ENCODE assay signal across 1 cellular context in the genomic region with DNA sequence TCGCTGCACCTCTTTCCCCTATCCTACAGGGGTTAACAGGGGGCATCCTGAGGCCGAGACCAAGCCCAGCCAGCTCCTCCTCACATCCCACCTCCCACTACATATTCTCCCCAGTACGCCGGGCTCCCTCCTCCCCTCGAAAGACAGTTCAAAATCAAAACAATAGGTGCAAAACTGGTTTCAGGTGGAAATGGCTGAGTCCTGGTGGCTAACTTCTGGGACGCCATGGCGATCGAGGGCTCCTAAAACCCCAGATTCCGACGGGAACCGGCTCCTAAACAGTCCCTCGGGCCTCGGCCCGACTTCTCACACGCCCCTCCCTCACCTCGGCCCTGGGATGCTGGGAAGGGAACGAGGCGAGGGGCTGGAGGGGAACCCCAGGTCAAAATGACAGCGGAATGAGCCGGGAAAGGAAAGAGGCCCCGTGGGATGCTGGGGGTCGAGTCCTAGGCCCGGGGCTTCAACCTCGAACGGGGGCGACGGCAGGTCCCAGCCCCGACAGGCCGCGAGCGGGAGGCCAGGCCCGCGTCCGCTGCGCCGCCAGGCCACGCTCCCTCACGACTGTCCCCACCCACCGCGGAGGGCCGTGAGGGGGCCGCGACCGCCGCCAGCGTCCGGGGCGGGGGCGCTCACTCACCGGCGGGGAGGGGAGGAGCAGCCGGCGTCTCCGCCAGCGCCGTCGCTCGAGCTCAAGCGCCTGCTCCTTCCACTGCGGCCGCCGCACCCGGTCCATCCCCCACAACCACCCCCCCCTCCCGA.
TF ChIP-seq lines count a peak whose summit lies in the region.

No MANE protein-coding gene starts in this region.

TF ChIP-seq in HepG2, 621 proteins besides CTCF, POLR2A, EP300 and RAD21 (continued from another document and continues in another):
- TF ChIP-seq, protein P1, sequence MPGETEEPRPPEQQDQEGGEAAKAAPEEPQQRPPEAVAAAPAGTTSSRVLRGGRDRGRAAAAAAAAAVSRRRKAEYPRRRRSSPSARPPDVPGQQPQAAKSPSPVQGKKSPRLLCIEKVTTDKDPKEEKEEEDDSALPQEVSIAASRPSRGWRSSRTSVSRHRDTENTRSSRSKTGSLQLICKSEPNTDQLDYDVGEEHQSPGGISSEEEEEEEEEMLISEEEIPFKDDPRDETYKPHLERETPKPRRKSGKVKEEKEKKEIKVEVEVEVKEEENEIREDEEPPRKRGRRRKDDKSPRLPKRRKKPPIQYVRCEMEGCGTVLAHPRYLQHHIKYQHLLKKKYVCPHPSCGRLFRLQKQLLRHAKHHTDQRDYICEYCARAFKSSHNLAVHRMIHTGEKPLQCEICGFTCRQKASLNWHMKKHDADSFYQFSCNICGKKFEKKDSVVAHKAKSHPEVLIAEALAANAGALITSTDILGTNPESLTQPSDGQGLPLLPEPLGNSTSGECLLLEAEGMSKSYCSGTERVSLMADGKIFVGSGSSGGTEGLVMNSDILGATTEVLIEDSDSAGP (CRISPR knock-in tag; IDR thresholded peaks at IDR 0.05; ENCODE audit: borderline replicate concordance): no peak; the same call in 1 of the 2 replicates
- no peak for TF ChIP-seq NBN (conservative IDR thresholded peaks at IDR 0.05)
- TF ChIP-seq LCORL (IDR thresholded peaks at IDR 0.05): no peak
- peak; percentile 47; the same call in 1 of the 2 replicates for TF ChIP-seq LCORL (CRISPR knock-in tag; IDR thresholded peaks at IDR 0.05)
- TF ChIP-seq KAT7 (CRISPR knock-in tag; IDR thresholded peaks at IDR 0.05; ENCODE audit: borderline replicate concordance): 0 out of 2 replicates have a peak, but pooled peaks have one; percentile 56
- TF ChIP-seq, protein P2, sequence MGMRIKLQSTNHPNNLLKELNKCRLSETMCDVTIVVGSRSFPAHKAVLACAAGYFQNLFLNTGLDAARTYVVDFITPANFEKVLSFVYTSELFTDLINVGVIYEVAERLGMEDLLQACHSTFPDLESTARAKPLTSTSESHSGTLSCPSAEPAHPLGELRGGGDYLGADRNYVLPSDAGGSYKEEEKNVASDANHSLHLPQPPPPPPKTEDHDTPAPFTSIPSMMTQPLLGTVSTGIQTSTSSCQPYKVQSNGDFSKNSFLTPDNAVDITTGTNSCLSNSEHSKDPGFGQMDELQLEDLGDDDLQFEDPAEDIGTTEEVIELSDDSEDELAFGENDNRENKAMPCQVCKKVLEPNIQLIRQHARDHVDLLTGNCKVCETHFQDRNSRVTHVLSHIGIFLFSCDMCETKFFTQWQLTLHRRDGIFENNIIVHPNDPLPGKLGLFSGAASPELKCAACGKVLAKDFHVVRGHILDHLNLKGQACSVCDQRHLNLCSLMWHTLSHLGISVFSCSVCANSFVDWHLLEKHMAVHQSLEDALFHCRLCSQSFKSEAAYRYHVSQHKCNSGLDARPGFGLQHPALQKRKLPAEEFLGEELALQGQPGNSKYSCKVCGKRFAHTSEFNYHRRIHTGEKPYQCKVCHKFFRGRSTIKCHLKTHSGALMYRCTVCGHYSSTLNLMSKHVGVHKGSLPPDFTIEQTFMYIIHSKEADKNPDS (CRISPR knock-in tag; IDR thresholded peaks at IDR 0.05): no peak
- TF ChIP-seq ZNF564 (CRISPR knock-in tag; IDR thresholded peaks at IDR 0.05): no peak
- TF ChIP-seq NFE2L2 (IDR thresholded peaks at IDR 0.05; ENCODE audit: low read length): no peak
- TF ChIP-seq, protein P3, sequence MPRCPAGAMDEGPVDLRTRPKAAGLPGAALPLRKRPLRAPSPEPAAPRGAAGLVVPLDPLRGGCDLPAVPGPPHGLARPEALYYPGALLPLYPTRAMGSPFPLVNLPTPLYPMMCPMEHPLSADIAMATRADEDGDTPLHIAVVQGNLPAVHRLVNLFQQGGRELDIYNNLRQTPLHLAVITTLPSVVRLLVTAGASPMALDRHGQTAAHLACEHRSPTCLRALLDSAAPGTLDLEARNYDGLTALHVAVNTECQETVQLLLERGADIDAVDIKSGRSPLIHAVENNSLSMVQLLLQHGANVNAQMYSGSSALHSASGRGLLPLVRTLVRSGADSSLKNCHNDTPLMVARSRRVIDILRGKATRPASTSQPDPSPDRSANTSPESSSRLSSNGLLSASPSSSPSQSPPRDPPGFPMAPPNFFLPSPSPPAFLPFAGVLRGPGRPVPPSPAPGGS (CRISPR knock-in tag; IDR thresholded peaks at IDR 0.05): peak; percentile 51; the same call in 1 of the 2 replicates
- no peak for TF ChIP-seq ZKSCAN1 (IDR thresholded peaks at IDR 0.05; ENCODE audit: low read length)
- no peak for TF ChIP-seq FIP1L1 (IDR thresholded peaks at IDR 0.05; ENCODE audit: borderline replicate concordance, insufficient read depth, low read depth, low read length)
- no peak for TF ChIP-seq ATM (IDR thresholded peaks at IDR 0.05; ENCODE audit: borderline replicate concordance)
- TF ChIP-seq, protein P4, sequence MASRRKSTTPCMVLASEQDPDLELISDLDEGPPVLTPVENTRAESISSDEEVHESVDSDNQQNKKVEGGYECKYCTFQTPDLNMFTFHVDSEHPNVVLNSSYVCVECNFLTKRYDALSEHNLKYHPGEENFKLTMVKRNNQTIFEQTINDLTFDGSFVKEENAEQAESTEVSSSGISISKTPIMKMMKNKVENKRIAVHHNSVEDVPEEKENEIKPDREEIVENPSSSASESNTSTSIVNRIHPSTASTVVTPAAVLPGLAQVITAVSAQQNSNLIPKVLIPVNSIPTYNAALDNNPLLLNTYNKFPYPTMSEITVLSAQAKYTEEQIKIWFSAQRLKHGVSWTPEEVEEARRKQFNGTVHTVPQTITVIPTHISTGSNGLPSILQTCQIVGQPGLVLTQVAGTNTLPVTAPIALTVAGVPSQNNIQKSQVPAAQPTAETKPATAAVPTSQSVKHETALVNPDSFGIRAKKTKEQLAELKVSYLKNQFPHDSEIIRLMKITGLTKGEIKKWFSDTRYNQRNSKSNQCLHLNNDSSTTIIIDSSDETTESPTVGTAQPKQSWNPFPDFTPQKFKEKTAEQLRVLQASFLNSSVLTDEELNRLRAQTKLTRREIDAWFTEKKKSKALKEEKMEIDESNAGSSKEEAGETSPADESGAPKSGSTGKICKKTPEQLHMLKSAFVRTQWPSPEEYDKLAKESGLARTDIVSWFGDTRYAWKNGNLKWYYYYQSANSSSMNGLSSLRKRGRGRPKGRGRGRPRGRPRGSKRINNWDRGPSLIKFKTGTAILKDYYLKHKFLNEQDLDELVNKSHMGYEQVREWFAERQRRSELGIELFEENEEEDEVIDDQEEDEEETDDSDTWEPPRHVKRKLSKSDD (CRISPR knock-in tag; IDR thresholded peaks at IDR 0.05; ENCODE audit: low read depth): no peak
- no peak for TF ChIP-seq ZNF713 (CRISPR knock-in tag; IDR thresholded peaks at IDR 0.05)
- TF ChIP-seq ISX (CRISPR knock-in tag; conservative IDR thresholded peaks at IDR 0.05): no peak
- TF ChIP-seq NFE2 (CRISPR knock-in tag; IDR thresholded peaks at IDR 0.05): no peak
- TF ChIP-seq NFKB2 (CRISPR knock-in tag; IDR thresholded peaks at IDR 0.05; ENCODE audit: borderline replicate concordance): peak; percentile 20; the same call in 1 of the 2 replicates
- TF ChIP-seq, protein P5, sequence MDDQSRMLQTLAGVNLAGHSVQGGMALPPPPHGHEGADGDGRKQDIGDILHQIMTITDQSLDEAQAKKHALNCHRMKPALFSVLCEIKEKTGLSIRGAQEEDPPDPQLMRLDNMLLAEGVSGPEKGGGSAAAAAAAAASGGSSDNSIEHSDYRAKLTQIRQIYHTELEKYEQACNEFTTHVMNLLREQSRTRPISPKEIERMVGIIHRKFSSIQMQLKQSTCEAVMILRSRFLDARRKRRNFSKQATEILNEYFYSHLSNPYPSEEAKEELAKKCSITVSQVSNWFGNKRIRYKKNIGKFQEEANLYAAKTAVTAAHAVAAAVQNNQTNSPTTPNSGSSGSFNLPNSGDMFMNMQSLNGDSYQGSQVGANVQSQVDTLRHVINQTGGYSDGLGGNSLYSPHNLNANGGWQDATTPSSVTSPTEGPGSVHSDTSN (CRISPR knock-in tag; IDR thresholded peaks at IDR 0.05; ENCODE audit: borderline replicate concordance): no peak
- no peak for TF ChIP-seq ZFP36 (IDR thresholded peaks at IDR 0.05; ENCODE audit: borderline replicate concordance, low read depth, low read length, partially characterized antibody)
- no peak for TF ChIP-seq DPF2 (CRISPR knock-in tag; IDR thresholded peaks at IDR 0.05; ENCODE audit: borderline replicate concordance, low read depth)
- TF ChIP-seq RXRA (CRISPR knock-in tag; IDR thresholded peaks at IDR 0.05): peak; percentile 44; the same call in 1 of the 2 replicates
- 0 out of 2 replicates have a peak, but pooled peaks have one; percentile 13 for TF ChIP-seq ZNF747 (CRISPR knock-in tag; IDR thresholded peaks at IDR 0.05; ENCODE audit: borderline replicate concordance)
- no peak for TF ChIP-seq HNRNPH1 (optimal IDR thresholded peaks at IDR 0.05; ENCODE audit: low read depth, low read length)
- TF ChIP-seq MBNL3 (CRISPR knock-in tag; conservative IDR thresholded peaks at IDR 0.05): no peak
- TF ChIP-seq, protein P6, sequence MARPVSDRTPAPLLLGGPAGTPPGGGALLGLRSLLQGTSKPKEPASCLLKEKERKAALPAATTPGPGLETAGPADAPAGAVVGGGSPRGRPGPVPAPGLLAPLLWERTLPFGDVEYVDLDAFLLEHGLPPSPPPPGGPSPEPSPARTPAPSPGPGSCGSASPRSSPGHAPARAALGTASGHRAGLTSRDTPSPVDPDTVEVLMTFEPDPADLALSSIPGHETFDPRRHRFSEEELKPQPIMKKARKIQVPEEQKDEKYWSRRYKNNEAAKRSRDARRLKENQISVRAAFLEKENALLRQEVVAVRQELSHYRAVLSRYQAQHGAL (CRISPR knock-in tag; IDR thresholded peaks at IDR 0.05; ENCODE audit: not compliant biosample characterization): no peak
- TF ChIP-seq KMT2A (CRISPR knock-in tag; IDR thresholded peaks at IDR 0.05): peak; percentile 71; the same call in 1 of the 2 replicates
- TF ChIP-seq, protein P7, sequence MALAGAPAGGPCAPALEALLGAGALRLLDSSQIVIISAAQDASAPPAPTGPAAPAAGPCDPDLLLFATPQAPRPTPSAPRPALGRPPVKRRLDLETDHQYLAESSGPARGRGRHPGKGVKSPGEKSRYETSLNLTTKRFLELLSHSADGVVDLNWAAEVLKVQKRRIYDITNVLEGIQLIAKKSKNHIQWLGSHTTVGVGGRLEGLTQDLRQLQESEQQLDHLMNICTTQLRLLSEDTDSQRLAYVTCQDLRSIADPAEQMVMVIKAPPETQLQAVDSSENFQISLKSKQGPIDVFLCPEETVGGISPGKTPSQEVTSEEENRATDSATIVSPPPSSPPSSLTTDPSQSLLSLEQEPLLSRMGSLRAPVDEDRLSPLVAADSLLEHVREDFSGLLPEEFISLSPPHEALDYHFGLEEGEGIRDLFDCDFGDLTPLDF (CRISPR knock-in tag; IDR thresholded peaks at IDR 0.05): no peak
- TF ChIP-seq, protein P8, sequence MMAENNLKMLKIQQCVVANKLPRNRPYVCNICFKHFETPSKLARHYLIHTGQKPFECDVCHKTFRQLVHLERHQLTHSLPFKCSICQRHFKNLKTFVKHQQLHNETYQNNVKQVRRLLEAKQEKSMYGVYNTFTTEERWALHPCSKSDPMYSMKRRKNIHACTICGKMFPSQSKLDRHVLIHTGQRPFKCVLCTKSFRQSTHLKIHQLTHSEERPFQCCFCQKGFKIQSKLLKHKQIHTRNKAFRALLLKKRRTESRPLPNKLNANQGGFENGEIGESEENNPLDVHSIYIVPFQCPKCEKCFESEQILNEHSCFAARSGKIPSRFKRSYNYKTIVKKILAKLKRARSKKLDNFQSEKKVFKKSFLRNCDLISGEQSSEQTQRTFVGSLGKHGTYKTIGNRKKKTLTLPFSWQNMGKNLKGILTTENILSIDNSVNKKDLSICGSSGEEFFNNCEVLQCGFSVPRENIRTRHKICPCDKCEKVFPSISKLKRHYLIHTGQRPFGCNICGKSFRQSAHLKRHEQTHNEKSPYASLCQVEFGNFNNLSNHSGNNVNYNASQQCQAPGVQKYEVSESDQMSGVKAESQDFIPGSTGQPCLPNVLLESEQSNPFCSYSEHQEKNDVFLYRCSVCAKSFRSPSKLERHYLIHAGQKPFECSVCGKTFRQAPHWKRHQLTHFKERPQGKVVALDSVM (CRISPR knock-in tag; IDR thresholded peaks at IDR 0.05): peak; percentile 40; the same call in 1 of the 2 replicates
- peak; percentile 91 for TF ChIP-seq RBFOX2 (IDR thresholded peaks at IDR 0.05; ENCODE audit: low read depth, low read length)
- TF ChIP-seq ZNF296 (CRISPR knock-in tag; conservative IDR thresholded peaks at IDR 0.05): no peak
- TF ChIP-seq NCOA1 (CRISPR knock-in tag; IDR thresholded peaks at IDR 0.05): no peak
- TF ChIP-seq, protein P9, sequence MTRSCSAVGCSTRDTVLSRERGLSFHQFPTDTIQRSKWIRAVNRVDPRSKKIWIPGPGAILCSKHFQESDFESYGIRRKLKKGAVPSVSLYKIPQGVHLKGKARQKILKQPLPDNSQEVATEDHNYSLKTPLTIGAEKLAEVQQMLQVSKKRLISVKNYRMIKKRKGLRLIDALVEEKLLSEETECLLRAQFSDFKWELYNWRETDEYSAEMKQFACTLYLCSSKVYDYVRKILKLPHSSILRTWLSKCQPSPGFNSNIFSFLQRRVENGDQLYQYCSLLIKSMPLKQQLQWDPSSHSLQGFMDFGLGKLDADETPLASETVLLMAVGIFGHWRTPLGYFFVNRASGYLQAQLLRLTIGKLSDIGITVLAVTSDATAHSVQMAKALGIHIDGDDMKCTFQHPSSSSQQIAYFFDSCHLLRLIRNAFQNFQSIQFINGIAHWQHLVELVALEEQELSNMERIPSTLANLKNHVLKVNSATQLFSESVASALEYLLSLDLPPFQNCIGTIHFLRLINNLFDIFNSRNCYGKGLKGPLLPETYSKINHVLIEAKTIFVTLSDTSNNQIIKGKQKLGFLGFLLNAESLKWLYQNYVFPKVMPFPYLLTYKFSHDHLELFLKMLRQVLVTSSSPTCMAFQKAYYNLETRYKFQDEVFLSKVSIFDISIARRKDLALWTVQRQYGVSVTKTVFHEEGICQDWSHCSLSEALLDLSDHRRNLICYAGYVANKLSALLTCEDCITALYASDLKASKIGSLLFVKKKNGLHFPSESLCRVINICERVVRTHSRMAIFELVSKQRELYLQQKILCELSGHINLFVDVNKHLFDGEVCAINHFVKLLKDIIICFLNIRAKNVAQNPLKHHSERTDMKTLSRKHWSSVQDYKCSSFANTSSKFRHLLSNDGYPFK (CRISPR knock-in tag; IDR thresholded peaks at IDR 0.05; ENCODE audit: borderline replicate concordance): 0 out of 2 replicates have a peak, but pooled peaks have one; percentile 50
- TF ChIP-seq SP4 (CRISPR knock-in tag; IDR thresholded peaks at IDR 0.05): no peak
